In the genomic region with DNA sequence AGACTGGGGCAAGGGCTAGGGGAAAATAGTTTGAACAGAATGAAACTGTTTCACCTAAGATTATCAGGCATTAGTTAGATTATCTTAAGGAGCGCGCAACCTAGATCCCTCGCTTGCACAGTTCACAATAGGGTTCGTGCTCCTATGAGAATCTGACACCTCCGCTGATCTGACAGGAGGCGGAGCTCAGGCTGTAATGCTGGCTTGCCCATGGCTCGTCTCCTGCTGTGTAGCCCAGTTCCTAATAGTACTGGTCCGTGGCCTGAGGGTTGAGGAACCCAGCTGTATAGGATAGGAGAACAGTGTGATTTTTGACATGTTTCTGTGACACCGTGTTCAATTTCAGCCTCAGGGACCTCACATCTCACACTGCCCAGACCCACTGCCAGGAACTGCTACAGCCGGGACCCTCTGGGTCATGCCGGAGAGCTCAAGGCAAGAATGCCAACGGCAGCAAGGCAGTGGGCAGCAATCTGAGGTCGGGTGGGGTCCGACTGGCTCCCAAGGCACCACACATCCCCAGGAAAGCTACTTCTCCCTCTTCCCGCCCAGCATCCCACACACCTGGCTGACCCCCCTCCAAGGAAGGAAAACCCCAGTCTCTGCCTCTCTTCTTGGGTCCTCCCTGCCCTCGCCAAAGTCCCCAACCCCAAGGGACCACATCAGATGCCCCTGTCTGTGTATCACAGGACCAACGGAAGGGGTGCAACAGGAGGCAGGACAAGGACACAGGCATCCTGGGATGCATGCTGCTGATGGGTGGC, we compare ENCODE assay signal across 13 cellular contexts. TPM values are rescaled to one million over a fixed set of nuclear protein-coding genes. Genes with fewer than 3 reads are reported as not detected.
A peak's percentile ranks its signal among the peaks of the same experiment; 100 is the strongest.
DNase-seq lines count a peak whose midpoint lies in the region; FAIRE-seq and TF ChIP-seq lines count a peak whose summit lies in the region.
"Had no signal": no experiment of that assay in that cellular context is flagged by ENCODE, and none has a peak within 500 bp of the region (broad histone marks: within the 10 kb centered on the region; RNA-seq: fewer than 3 reads in every experiment).

No MANE protein-coding gene starts in this region.

- H3K27ac Mint-ChIP-seq in activated T-cell treated with anti-CD3 and anti-CD28 coated beads, Interleukin-2, amount 50 U/mL, for 24 hours, result no peak overlapping the region

- H3K27me3 Mint-ChIP-seq in activated T-cell treated with anti-CD3 and anti-CD28 coated beads, Interleukin-2, amount 50 U/mL, for 24 hours, result peaks cover 58% of the 10 kb centered on the region

- no peaks in the 10 kb centered on the region for H3K4me1 Mint-ChIP-seq in activated T-cell treated with anti-CD3 and anti-CD28 coated beads, Interleukin-2, amount 50 U/mL, for 24 hours (ENCODE audit: low read depth)
- H3K4me1 Mint-ChIP-seq: naive thymus-derived CD8-positive, alpha-beta T cell had no signal

- intact Hi-C loops in kidney (cut with DNase I) (no loop called here), tibial artery (cut with DNase I; ENCODE audit: low total_unique reads) (no loop called here)

- peaks cover 5% of the 10 kb centered on the region for H3K27me3 ChIP-seq in bronchial epithelial cell (ENCODE audit: control insufficient read depth, insufficient read depth, low read length)
- peaks cover 0 to 24% of the 10 kb centered on the region in 2 donors for H3K27me3 ChIP-seq in tibial artery
- H3K27me3 ChIP-seq: uterus had no signal

- H3K4me1 ChIP-seq in kidney (ENCODE audit: control insufficient read depth in 1 of 2, insufficient read depth in 1 of 2, low read depth in 1 of 2, low read length in 2 of 2), result no peaks in the 10 kb centered on the region
- H3K4me1 ChIP-seq in tibial artery, result no peaks in the 10 kb centered on the region
- H3K4me1 ChIP-seq: uterus had no signal

- H3K4me3 ChIP-seq in bronchial epithelial cell (ENCODE audit: low read depth, low read length) (no peak overlapping the region), kidney (ENCODE audit: low read length in 2 of 2) (no peak overlapping the region), tibial artery (no peak overlapping the region)
- H3K4me3 ChIP-seq: GM12878, uterus had no signal

- no peak overlapping the region for H3K27ac ChIP-seq in kidney (ENCODE audit: low read depth in 2 of 2, low read length in 2 of 2)
- no peak overlapping the region for H3K27ac ChIP-seq in tibial artery
- H3K27ac ChIP-seq: uterus had no signal

- peak; percentile 12 for DNase-seq in activated T-cell treated with anti-CD3 and anti-CD28 coated beads, Interleukin-2, amount 50 U/mL, for 24 hours
- no peak for DNase-seq in activated T-cell treated with anti-CD3 and anti-CD28 coated beads, Interleukin-2, amount 50 U/mL, for 1 hour
- no peak for DNase-seq in bronchial epithelial cell (ENCODE audit: low read depth)
- DNase-seq in kidney, result peak; percentile 28
- DNase-seq in tibial artery, result peak; percentile 17 to 54
- DNase-seq in putamen (ENCODE audit: low spot score), result no peak
- no peak for DNase-seq in HUDEP-2 (lab: John Stamatoyannopoulos, UW; ENCODE audit: unreplicated experiment in 76 of 76)
- DNase-seq in GDM1 (lab: John Stamatoyannopoulos, UW), result no peak
- DNase-seq: ACHN, DMS 273 treated with DMSO at 0.1 percent for 48 hours had no signal

- H3K9me3 ChIP-seq in kidney (ENCODE audit: control insufficient read depth in 1 of 2, low read length in 2 of 2) (no peaks in the 10 kb centered on the region), tibial artery (no peaks in the 10 kb centered on the region)
- H3K9me3 ChIP-seq: uterus had no signal

- no peaks in the 10 kb centered on the region for H3K9me3 Mint-ChIP-seq in activated T-cell treated with anti-CD3 and anti-CD28 coated beads, Interleukin-2, amount 50 U/mL, for 24 hours

- peak; percentile 36 for FAIRE-seq in bronchial epithelial cell (lab: Jason Lieb, UNC)
- no peak for FAIRE-seq in kidney (lab: Jason Lieb, UNC)
- FAIRE-seq: GM12878 had no signal

- H3K9ac ChIP-seq in kidney (ENCODE audit: low read length in 2 of 2), result no peak overlapping the region

- H3K36me3 ChIP-seq in bronchial epithelial cell (ENCODE audit: control insufficient read depth, insufficient read depth, low read length) (no peaks in the 10 kb centered on the region), kidney (ENCODE audit: control insufficient read depth in 1 of 2, insufficient read depth in 2 of 2, low read length in 2 of 2) (no peaks in the 10 kb centered on the region), tibial artery (no peaks in the 10 kb centered on the region)
- H3K36me3 ChIP-seq: uterus had no signal

- H3K36me3 Mint-ChIP-seq in activated T-cell treated with anti-CD3 and anti-CD28 coated beads, Interleukin-2, amount 50 U/mL, for 24 hours (ENCODE audit: low read depth), result no peaks in the 10 kb centered on the region

- H3K4me3 Mint-ChIP-seq in activated T-cell treated with anti-CD3 and anti-CD28 coated beads, Interleukin-2, amount 50 U/mL, for 24 hours, result no peak overlapping the region
- H3K4me3 Mint-ChIP-seq: naive thymus-derived CD8-positive, alpha-beta T cell had no signal

- TF ChIP-seq CTCF in bronchial epithelial cell (IDR thresholded peaks at IDR 0.05; ENCODE audit: insufficient read depth, low read length, severe bottlenecking) (no peak), kidney (IDR thresholded peaks at IDR 0.05; ENCODE audit: borderline replicate concordance, extremely low read depth, insufficient read depth) (no peak), tibial artery (IDR thresholded peaks at IDR 0.05) (no peak)

RNA-seq across cellular contexts. Expression of a gene that starts 31.7 kb away (rescaled TPM):
- 0.13 TPM in 1 of 2 replicates, not detected in the other for total RNA-seq in bronchial epithelial cell
- total RNA-seq in kidney, result 1.1 TPM
- 3.2 TPM for polyA plus RNA-seq in kidney (ENCODE audit: insufficient read depth, low read depth, low replicate concordance)
- total RNA-seq: naive thymus-derived CD8-positive, alpha-beta T cell had no signal
- polyA plus RNA-seq: naive thymus-derived CD8-positive, alpha-beta T cell had no signal

Comparison
In these comparisons a context has a peak if more than half of its experiments do, and no peak if none do; other contexts are left out.
1. DNase-seq: peak in activated T-cell treated with anti-CD3 and anti-CD28 coated beads, Interleukin-2, amount 50 U/mL, for 24 hours (single experiment), kidney (single experiment) and tibial artery (2 of 2); none in activated T-cell treated with anti-CD3 and anti-CD28 coated beads, Interleukin-2, amount 50 U/mL, for 1 hour (single experiment), bronchial epithelial cell (single experiment), putamen (single experiment), HUDEP-2 (0 of 76) and GDM1 (single experiment).